In the genomic region with DNA sequence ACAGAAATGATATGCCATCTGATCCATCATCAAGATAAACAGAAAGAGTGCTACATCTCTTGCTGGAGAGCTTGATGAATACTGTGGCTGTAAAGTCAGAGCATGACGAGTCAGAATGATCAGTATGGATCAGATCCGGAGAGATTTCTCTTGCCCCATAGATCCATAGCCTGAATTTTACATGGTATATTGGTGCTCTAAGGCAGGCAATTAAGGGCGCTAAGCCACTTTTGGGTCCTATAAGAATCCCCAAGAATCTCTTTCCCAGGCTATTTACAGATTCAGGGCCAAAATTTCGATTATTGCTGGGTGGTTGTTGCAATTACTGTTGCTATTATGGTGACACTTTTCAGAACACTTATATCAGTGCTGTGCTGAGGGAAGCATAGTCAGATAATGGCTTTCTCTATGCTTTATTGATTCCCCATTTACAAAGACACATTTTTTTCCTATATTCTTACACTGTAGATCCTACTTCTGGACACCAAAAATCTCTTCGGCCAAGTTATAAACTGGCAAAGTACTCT, we compare ENCODE assay signal across 13 cellular contexts.
"Had no signal": no experiment of that assay in that cellular context is flagged by ENCODE, and none has a peak within 500 bp of the region (broad histone marks: within the 10 kb centered on the region; RNA-seq: fewer than 3 reads in every experiment).

No MANE protein-coding gene starts in this region.

- H3K4me3 ChIP-seq: esophagus muscularis mucosa, gastrocnemius medialis, mucosa of descending colon, right atrium auricular region, stomach, testis, transverse colon had no signal

- H3K27ac ChIP-seq: epithelial cell of prostate, esophagus muscularis mucosa, gastrocnemius medialis, right atrium auricular region, stomach, testis, transverse colon had no signal

- ATAC-seq: effector memory CD8-positive, alpha-beta T cell; gastrocnemius medialis; mucosa of descending colon; natural killer cell had no signal

- DNase-seq: effector memory CD8-positive, alpha-beta T cell; gastrocnemius medialis; mucosa of descending colon; natural killer cell; small intestine; stimulated activated CD4-positive, alpha-beta T cell treated with anti-CD3 and anti-CD28 coated beads, Interleukin-12 subunit alpha, Interleukin-12 subunit beta, amount 100 ng/mL, for 4 hours; stimulated activated naive CD4-positive, alpha-beta T cell; stomach; testis; transverse colon had no signal

- H3K36me3 ChIP-seq: esophagus muscularis mucosa, gastrocnemius medialis, right atrium auricular region, stomach, transverse colon had no signal

- H3K9me3 ChIP-seq: esophagus muscularis mucosa, gastrocnemius medialis, mucosa of descending colon, right atrium auricular region, stomach, testis, transverse colon had no signal

- H3K27me3 ChIP-seq: esophagus muscularis mucosa, gastrocnemius medialis, right atrium auricular region, stomach, testis, transverse colon had no signal

- H3K4me1 ChIP-seq: esophagus muscularis mucosa, gastrocnemius medialis, right atrium auricular region, stomach, testis, transverse colon had no signal
